Comparison of ENCODE assay signal across 28 cellular contexts in genomic region chr2:159803235-159803962, GRCh38.
"Had no signal": no experiment of that assay in that cellular context is flagged by ENCODE, and none has a peak within 500 bp of the region (broad histone marks: within the 10 kb centered on the region; RNA-seq: fewer than 3 reads in every experiment).

No MANE protein-coding gene starts in this region.

- H3K27ac ChIP-seq: RWPE1, SJCRH30, VCaP had no signal

- H3K27me3 ChIP-seq: SJCRH30 had no signal

- H3K9ac ChIP-seq: SK-N-SH had no signal

- FAIRE-seq: bronchial epithelial cell had no signal

- DNase-seq: activated CD4-positive, CD25-positive, alpha-beta regulatory T cell; activated gamma-delta T cell treated with Interleukin-2 at 50 U/mL for 16 hours; activated naive CD4-positive, alpha-beta T cell treated with anti-CD3 and anti-CD28 coated beads, Interleukin-2, amount 10 ng/mL, durations not matched to agents 7 days and 5 days; activated naive CD8-positive, alpha-beta T cell treated with anti-CD3 and anti-CD28 coated beads, Interleukin-2, amount 10 ng/mL, durations not matched to agents 7 days and 5 days; aorta; central memory CD4-positive, alpha-beta T cell; MG63; MV-4-11; NCI-H1092 treated with DMSO at 0.1 percent for 48 hours; NCI-H1417 treated with DMSO at 0.1 percent for 48 hours; NCI-H1694; NCI-H2029; NCI-H2107; NCI-H2171 treated with DMSO at 0.1 percent for 48 hours; NCI-H345; NCI-H510A treated with DMSO at 0.1 percent for 48 hours; NCI-H69; NK-92 treated with Interleukin-12 subunit alpha and Interleukin-12 subunit beta, amount 100 ng/mL, for 24 hours; OCI-M1; Right ventricle myocardium superior; SJCRH30; SK-N-SH; T-helper 1 cell had no signal

- H3K4me3 Mint-ChIP-seq: activated naive CD4-positive, alpha-beta T cell treated with anti-CD3 and anti-CD28 coated beads, Interleukin-2, amount 10 ng/mL, durations not matched to agents 7 days and 5 days; activated naive CD8-positive, alpha-beta T cell treated with anti-CD3 and anti-CD28 coated beads, Interleukin-2, amount 10 ng/mL, durations not matched to agents 7 days and 5 days had no signal

- H3K9me3 ChIP-seq: MG63, SJCRH30, SK-N-SH had no signal

- H3K4me3 ChIP-seq: MG63, SJCRH30 had no signal

- ATAC-seq: Panc1 had no signal

- H3K4me1 ChIP-seq: SJCRH30 had no signal

- H3K4me2 ChIP-seq: SK-N-SH had no signal

- H3K36me3 ChIP-seq: MG63, SJCRH30 had no signal

- H3K27ac Mint-ChIP-seq: activated naive CD4-positive, alpha-beta T cell treated with anti-CD3 and anti-CD28 coated beads, Interleukin-2, amount 10 ng/mL, durations not matched to agents 7 days and 5 days; activated naive CD8-positive, alpha-beta T cell treated with anti-CD3 and anti-CD28 coated beads, Interleukin-2, amount 10 ng/mL, durations not matched to agents 7 days and 5 days; activated T-helper 2 cell treated with anti-CD3 and anti-CD28 coated beads, Interferon-gamma antibody, Interleukin-2, Interleukin-4, amounts not matched to agents 10 μg/mL and 5 μg/mL and 100 μg/mL, durations not matched to agents 14 hours and 24 hours and 36 hours had no signal

- H3K9me3 Mint-ChIP-seq: activated naive CD4-positive, alpha-beta T cell treated with anti-CD3 and anti-CD28 coated beads, Interleukin-2, amount 10 ng/mL, durations not matched to agents 7 days and 5 days; activated naive CD8-positive, alpha-beta T cell treated with anti-CD3 and anti-CD28 coated beads, Interleukin-2, amount 10 ng/mL, durations not matched to agents 7 days and 5 days; activated T-helper 2 cell treated with anti-CD3 and anti-CD28 coated beads, Interferon-gamma antibody, Interleukin-2, Interleukin-4, amounts not matched to agents 10 μg/mL and 5 μg/mL and 100 μg/mL, durations not matched to agents 14 hours and 24 hours and 36 hours had no signal
